ENCODE assay signal across 8 cellular contexts in genomic region chr2:95076705-95077520, GRCh38. TPM values are rescaled to one million over a fixed set of nuclear protein-coding genes. Genes with fewer than 3 reads are reported as not detected.
DNase-seq lines count a peak whose midpoint lies in the region; ATAC-seq and TF ChIP-seq lines count a peak whose summit lies in the region.

No MANE protein-coding gene starts in this region.

- H3K9me3 Mint-ChIP-seq in WTC11: no peaks in the 10 kb centered on the region

- intact Hi-C loops in mammary epithelial cell (cut with micrococcal nuclease): loop anchor here (1.0 to 2.0 kb wide), 2 partner anchors 38 to 130 kb away; partner anchors contain the start of gene ZNF892

- CTCF ChIA-PET in WTC11 (lab: Charles Lee) (interaction anchor here (0.7 to 5.2 kb wide), 30 partner anchors 9 to 312 kb away, joined by 3 to 66 read pairs (median 5); partner anchors contain the start of genes MRPS5, TEKT4 and ZNF2), mammary epithelial cell (lab: Charles Lee; ENCODE audit: low non-redundant PET) (interaction anchor here (0.5 to 0.7 kb wide), 4 partner anchors 22 to 53 kb away, joined by 3 to 5 read pairs (median 3); no protein-coding TSS in a partner anchor)

- H3K27me3 ChIP-seq in mammary epithelial cell (ENCODE audit: insufficient read depth, low read length): no peaks in the 10 kb centered on the region

- peak; percentile 78 for ATAC-seq in HG02623 (IDR thresholded peaks at IDR 0.05; ENCODE audit: unreplicated experiment)
- ATAC-seq in WTC11: peak; percentile 87

- POLR2A ChIA-PET in WTC11 (lab: Charles Lee): no interaction called here

- no peaks in the 10 kb centered on the region for H3K9me3 ChIP-seq in mammary epithelial cell (replicated peaks; ENCODE audit: insufficient read depth, low read length)

- no peak overlapping the region for H3K9ac ChIP-seq in mammary epithelial cell (ENCODE audit: insufficient read depth, low read length)

- peak; percentile 39 for DNase-seq in NCI-H1436 treated with DMSO at 0.1 percent for 48 hours (lab: John Stamatoyannopoulos, UW)
- peak; percentile 92 for DNase-seq in WTC11 (ENCODE audit: low spot score)
- peak; percentile 67 for DNase-seq in mammary epithelial cell
- peak; percentile 88 for DNase-seq in islet precursor cell
- DNase-seq in stimulated activated CD4-positive, alpha-beta T cell treated with anti-CD3 and anti-CD28 coated beads, Interleukin-15, amount 100 ng/mL, for 24 hours: peak; percentile 94
- no peak for DNase-seq in mesenteric fat pad (ENCODE audit: low spot score)

- peak overlapping the region; percentile 65 for H3K4me3 Mint-ChIP-seq in WTC11

- peak overlapping the region; percentile 96 for H2AFZ ChIP-seq in mammary epithelial cell (ENCODE audit: low read depth, low read length)

- H3K4me1 ChIP-seq in mammary epithelial cell (ENCODE audit: insufficient read depth, low read length): peaks cover 7% of the 10 kb centered on the region

- no peaks in the 10 kb centered on the region for H3K79me2 ChIP-seq in mammary epithelial cell (ENCODE audit: insufficient read depth, low read length)

- TF ChIP-seq CTCF in GM12873 (IDR thresholded peaks at IDR 0.05; ENCODE audit: insufficient read depth, low read depth, low read length, missing control alignments): peak; percentile 90
- TF ChIP-seq CTCF in WTC11 (IDR thresholded peaks at IDR 0.05): peak; percentile 78
- TF ChIP-seq CTCF in mammary epithelial cell (conservative IDR thresholded peaks at IDR 0.05 in 1 of 2, IDR thresholded peaks at IDR 0.05 in 1 of 2; ENCODE audit: extremely low read depth in 1 of 2, insufficient read depth in 1 of 2, low read depth in 1 of 2, low read length in 2 of 2): peak; percentile 78 to 95

- no TSS peak for BruUV-seq in mammary epithelial cell (replicated peaks; lab: Mats Ljungman, UMichigan)

- peaks cover 24% of the 10 kb centered on the region for H3K4me1 Mint-ChIP-seq in WTC11

- no peaks in the 10 kb centered on the region for H4K20me1 ChIP-seq in mammary epithelial cell (ENCODE audit: insufficient read depth, low read length)

- H3K4me3 ChIP-seq in mammary epithelial cell (replicated peaks in 1 of 3; ENCODE audit: insufficient read depth in 1 of 3, low read depth in 2 of 3, low read length in 3 of 3): peak overlapping the region; percentile 50 to 60 (median 58)

- no peaks in the 10 kb centered on the region for H3K36me3 Mint-ChIP-seq in WTC11

- in situ Hi-C loops in mammary epithelial cell (cut with MboI; ENCODE audit: low sequenced_read_pairs in 2 of 2): loop anchor here in 1 of 2 donors (5.0 kb wide), 1 partner anchor 60 kb away; no protein-coding TSS in a partner anchor

- H3K4me2 ChIP-seq in mammary epithelial cell (ENCODE audit: insufficient read depth, low read depth, low read length): peak overlapping the region; percentile 99

- H3K27ac ChIP-seq in mammary epithelial cell (ENCODE audit: insufficient read depth, low read depth, low read length): no peak overlapping the region

- peaks cover 6% of the 10 kb centered on the region for H3K27me3 Mint-ChIP-seq in WTC11 (ENCODE audit: low read depth)

- WGBS in mammary epithelial cell (ENCODE audit: low coverage, missing lambda C conversion rate): 74% methylated on average over 4 of the region's 44 CpGs

- no peaks in the 10 kb centered on the region for H3K36me3 ChIP-seq in mammary epithelial cell (ENCODE audit: insufficient read depth, low read length)

- dilution Hi-C loops in mammary epithelial cell (cut with HindIII; ENCODE audit: low sequenced_read_pairs): no loop called here

- no peak overlapping the region for H3K27ac Mint-ChIP-seq in WTC11

TF ChIP-seq in WTC11, 78 proteins besides CTCF, POLR2A, EP300 and RAD21:
- TF ChIP-seq ZNF423 (CRISPR knock-in tag; IDR thresholded peaks at IDR 0.05): peak; percentile 92
- TF ChIP-seq AR (CRISPR knock-in tag; IDR thresholded peaks at IDR 0.05): no peak

RNA-seq across cellular contexts. Expression of gene MRPS5, which starts 44.7 kb away (rescaled TPM):
- total RNA-seq in WTC11 (2021) (60.4 to 70.3 TPM (median 62.2 TPM) in 3 replicates), mammary epithelial cell (10 to 100 TPM; 21.7 to 46.8 TPM), mesenteric fat pad (43.4 TPM)
- polyA plus RNA-seq in mammary epithelial cell: 43.9 TPM
- polyA minus RNA-seq in mammary epithelial cell: 42.6 TPM

RNA-seq across cellular contexts. Expression of gene MAL, which starts 51.4 kb away (rescaled TPM):
- total RNA-seq in WTC11 (2021) (0.22 to 0.39 TPM in 2 of 3 replicates, not detected in the other), mammary epithelial cell (not detected), mesenteric fat pad (not detected)
- not detected for polyA plus RNA-seq in mammary epithelial cell
- not detected for polyA minus RNA-seq in mammary epithelial cell
